1 cellular context compared by ENCODE assay signal in the genomic region with DNA sequence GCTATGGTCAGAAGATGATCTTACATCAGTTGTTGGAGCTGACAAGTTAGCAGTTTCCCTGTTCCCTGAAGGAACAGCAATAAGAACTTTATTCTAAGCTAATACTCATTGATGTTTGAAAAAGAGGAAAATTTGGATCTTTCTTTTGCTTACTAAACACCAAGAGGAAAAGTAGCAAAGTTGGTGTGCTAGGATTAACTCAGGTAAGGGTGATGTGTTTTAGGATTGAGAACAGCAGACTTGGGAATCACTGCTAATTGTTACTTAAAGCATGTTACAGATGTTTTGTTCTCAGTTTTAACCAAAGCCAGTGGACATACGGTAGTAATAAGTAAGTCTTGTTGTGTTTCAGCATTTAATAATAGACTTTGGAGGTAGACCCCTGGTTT.
TF ChIP-seq lines count a peak whose summit lies in the region.

No MANE protein-coding gene starts in this region.

TF ChIP-seq in HepG2, 621 proteins besides CTCF, POLR2A, EP300 and RAD21:
- TF ChIP-seq RBM22 (optimal IDR thresholded peaks at IDR 0.05; ENCODE audit: low read length): peak; percentile 73
- no peak for TF ChIP-seq E2F1 (CRISPR knock-in tag; IDR thresholded peaks at IDR 0.05)
- no peak for TF ChIP-seq ATM (IDR thresholded peaks at IDR 0.05; ENCODE audit: borderline replicate concordance)
- TF ChIP-seq, protein P1, sequence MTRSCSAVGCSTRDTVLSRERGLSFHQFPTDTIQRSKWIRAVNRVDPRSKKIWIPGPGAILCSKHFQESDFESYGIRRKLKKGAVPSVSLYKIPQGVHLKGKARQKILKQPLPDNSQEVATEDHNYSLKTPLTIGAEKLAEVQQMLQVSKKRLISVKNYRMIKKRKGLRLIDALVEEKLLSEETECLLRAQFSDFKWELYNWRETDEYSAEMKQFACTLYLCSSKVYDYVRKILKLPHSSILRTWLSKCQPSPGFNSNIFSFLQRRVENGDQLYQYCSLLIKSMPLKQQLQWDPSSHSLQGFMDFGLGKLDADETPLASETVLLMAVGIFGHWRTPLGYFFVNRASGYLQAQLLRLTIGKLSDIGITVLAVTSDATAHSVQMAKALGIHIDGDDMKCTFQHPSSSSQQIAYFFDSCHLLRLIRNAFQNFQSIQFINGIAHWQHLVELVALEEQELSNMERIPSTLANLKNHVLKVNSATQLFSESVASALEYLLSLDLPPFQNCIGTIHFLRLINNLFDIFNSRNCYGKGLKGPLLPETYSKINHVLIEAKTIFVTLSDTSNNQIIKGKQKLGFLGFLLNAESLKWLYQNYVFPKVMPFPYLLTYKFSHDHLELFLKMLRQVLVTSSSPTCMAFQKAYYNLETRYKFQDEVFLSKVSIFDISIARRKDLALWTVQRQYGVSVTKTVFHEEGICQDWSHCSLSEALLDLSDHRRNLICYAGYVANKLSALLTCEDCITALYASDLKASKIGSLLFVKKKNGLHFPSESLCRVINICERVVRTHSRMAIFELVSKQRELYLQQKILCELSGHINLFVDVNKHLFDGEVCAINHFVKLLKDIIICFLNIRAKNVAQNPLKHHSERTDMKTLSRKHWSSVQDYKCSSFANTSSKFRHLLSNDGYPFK (CRISPR knock-in tag; IDR thresholded peaks at IDR 0.05; ENCODE audit: borderline replicate concordance): no peak
- TF ChIP-seq MTF2 (CRISPR knock-in tag; IDR thresholded peaks at IDR 0.05; ENCODE audit: borderline replicate concordance): no peak
- TF ChIP-seq NFATC3 (CRISPR knock-in tag; IDR thresholded peaks at IDR 0.05): no peak
- no peak for TF ChIP-seq POGZ (CRISPR knock-in tag; IDR thresholded peaks at IDR 0.05)
- no peak for TF ChIP-seq ASH2L (IDR thresholded peaks at IDR 0.05; ENCODE audit: insufficient read length, low read depth, low read length)
TF ChIP-seq in HepG2: peak in this region for 1.
